In the genomic region with DNA sequence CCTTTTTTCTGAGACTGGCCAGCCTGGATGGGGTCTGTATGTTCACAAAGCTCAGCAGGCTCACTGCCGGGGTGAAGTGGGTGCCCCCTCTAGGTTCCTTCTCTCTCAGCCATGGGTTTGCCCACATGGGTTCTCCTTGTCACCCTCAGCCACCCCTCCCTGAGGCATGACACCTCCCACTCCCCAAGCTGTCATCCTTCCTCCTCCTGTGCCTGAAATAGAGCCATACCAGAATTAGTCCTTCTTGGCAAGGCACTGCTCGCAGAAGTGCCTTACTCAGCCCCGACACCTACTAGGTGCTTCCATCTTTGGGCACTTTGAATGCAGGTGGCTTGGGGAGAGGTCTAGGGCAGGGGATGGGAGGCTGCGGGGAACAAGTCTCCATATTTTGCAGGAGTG, we compare ENCODE assay signal across 15 cellular contexts.
DNase-seq lines count a peak whose midpoint lies in the region; TF ChIP-seq lines count a peak whose summit lies in the region.
"Had no signal": no experiment of that assay in that cellular context is flagged by ENCODE, and none has a peak within 500 bp of the region (broad histone marks: within the 10 kb centered on the region; RNA-seq: fewer than 3 reads in every experiment).

No MANE protein-coding gene starts in this region.

- H3K4me1 Mint-ChIP-seq in brain, result peaks cover 24% of the 10 kb centered on the region

- peak overlapping the region; percentile 37 for H3K4me2 ChIP-seq in BLaER1

- no peak overlapping the region for H3K4me3 ChIP-seq in BLaER1

- no peaks in the 10 kb centered on the region for H3K27me3 ChIP-seq in BLaER1

- no peaks in the 10 kb centered on the region for H4K20me1 ChIP-seq in BLaER1

- peak overlapping the region in 3 of 5 experiments; percentile 3 to 42 (median 35) for H3K27ac Mint-ChIP-seq in brain
- H3K27ac Mint-ChIP-seq: CD4-positive, CD25-positive, alpha-beta regulatory T cell; CD8-positive, alpha-beta memory T cell; H9 had no signal

- H3K9me3 ChIP-seq in BLaER1, result no peaks in the 10 kb centered on the region

- H3K9me3 Mint-ChIP-seq in brain, result peaks cover 11 to 30% (median 18%) of the 10 kb centered on the region in 5 experiments
- H3K9me3 Mint-ChIP-seq: CD8-positive, alpha-beta memory T cell; H9 had no signal

- DNase-seq in posterior vena cava (ENCODE audit: low spot score) (peak; percentile 41), superior temporal gyrus (ENCODE audit: extremely low spot score) (peak; percentile 40), SKM-1 treated with dmso at 0.1 percent for 144 hours (lab: John Stamatoyannopoulos, UW; ENCODE audit: unreplicated experiment) (no peak), glomerular visceral epithelial cell (ENCODE audit: extremely low spot score) (no peak)
- DNase-seq in activated CD4-positive, alpha-beta T cell treated with anti-CD3 and anti-CD28 coated beads, Interleukin-2, amount 50 U/mL, for 48 hours, result no peak
- DNase-seq: 8988T; C1 segment of cervical spinal cord; CD4-positive, CD25-positive, alpha-beta regulatory T cell; CD8-positive, alpha-beta memory T cell; COR-L47; GOT3; H9; IMR-90 had no signal

- no peak for TF ChIP-seq CTCF in brain (conservative IDR thresholded peaks at IDR 0.05)

- H3K4me1 ChIP-seq in BLaER1, result peaks cover 83% of the 10 kb centered on the region

- peaks cover 32% of the 10 kb centered on the region for H3K36me3 ChIP-seq in BLaER1

- H3K9ac ChIP-seq in BLaER1, result no peak overlapping the region

- H3K4me3 Mint-ChIP-seq in brain, result no peak overlapping the region
- H3K4me3 Mint-ChIP-seq: CD4-positive, CD25-positive, alpha-beta regulatory T cell; CD8-positive, alpha-beta memory T cell; H9 had no signal

- peaks cover 36% of the 10 kb centered on the region for H3K36me3 Mint-ChIP-seq in brain
- H3K36me3 Mint-ChIP-seq: CD4-positive, CD25-positive, alpha-beta regulatory T cell; CD8-positive, alpha-beta memory T cell had no signal

- intact Hi-C loops in posterior vena cava (cut with DNase I), result loop anchor here in 1 of 2 donors (10.0 kb wide), 1 partner anchor 269 kb away; a partner anchor contains a TSS

- peaks cover 3% of the 10 kb centered on the region for H3K27me3 Mint-ChIP-seq in brain

- peak overlapping the region; percentile 47; the same call in 1 of the 2 replicates for H3K27ac ChIP-seq in BLaER1

Comparison
In these comparisons a context has a peak if more than half of its experiments do, and no peak if none do; other contexts are left out.
1. DNase-seq: peak in posterior vena cava (single experiment) and superior temporal gyrus (single experiment); none in activated CD4-positive, alpha-beta T cell treated with anti-CD3 and anti-CD28 coated beads, Interleukin-2, amount 50 U/mL, for 48 hours (0 of 2), SKM-1 treated with dmso at 0.1 percent for 144 hours (single experiment) and glomerular visceral epithelial cell (single experiment).